ENCODE assay signal across 8 cellular contexts in the genomic region with DNA sequence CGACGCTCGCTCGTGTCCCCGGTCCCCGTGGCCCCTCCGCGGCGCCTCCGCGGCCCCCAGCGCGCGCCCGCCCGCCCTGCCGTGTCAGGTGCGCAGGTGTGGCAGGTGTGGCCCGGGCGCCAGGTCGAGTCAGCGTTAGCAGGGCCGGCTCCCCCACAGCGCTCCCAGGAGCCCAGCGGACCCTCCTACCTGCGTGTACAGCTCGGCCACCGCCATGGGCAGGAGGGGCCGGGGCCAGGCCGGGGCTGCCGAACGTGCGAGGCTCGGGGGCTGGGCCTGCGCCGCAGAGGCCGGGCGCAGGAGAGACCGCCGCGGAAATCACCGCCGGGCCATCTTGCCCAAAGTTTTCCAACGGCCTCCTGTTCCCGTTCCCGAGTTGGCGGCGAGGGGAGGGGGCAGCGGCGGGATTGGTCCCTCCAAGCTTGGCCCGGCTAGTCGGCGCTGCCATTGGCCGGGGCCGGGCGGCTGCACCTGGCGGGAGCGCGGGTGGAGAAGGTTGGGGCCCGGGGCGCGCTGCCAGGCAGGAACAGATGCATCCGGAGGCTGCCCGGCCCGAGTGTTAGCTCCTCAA. TPM values are rescaled to one million over a fixed set of nuclear protein-coding genes. Genes with fewer than 3 reads are reported as not detected.
A peak's percentile ranks its signal among the peaks of the same experiment; 100 is the strongest.
DNase-seq lines count a peak whose midpoint lies in the region; ATAC-seq and TF ChIP-seq lines count a peak whose summit lies in the region.

TSS of gene MYO5C (minus strand) at position 384 of the 571 bp plus-strand sequence. CDS start at position 216, 168 bp downstream.

- H3K27me3 ChIP-seq in ACC112 (ENCODE audit: insufficient read depth, low read length) = peaks cover 42% of the 10 kb centered on the region
- H3K27me3 ChIP-seq in kidney epithelial cell (ENCODE audit: control insufficient read depth, insufficient read depth, low read length) = no peaks in the 10 kb centered on the region
- H3K27me3 ChIP-seq in smooth muscle cell (ENCODE audit: low read depth) = peaks cover 49% of the 10 kb centered on the region

- H4K20me1 ChIP-seq in smooth muscle cell (ENCODE audit: low read depth) = no peaks in the 10 kb centered on the region

- no peaks in the 10 kb centered on the region for H3K9me3 ChIP-seq in smooth muscle cell (replicated peaks; ENCODE audit: low read depth)

- no peaks in the 10 kb centered on the region for H3F3A ChIP-seq in smooth muscle cell (ENCODE audit: low read depth)

- H3K4me3 ChIP-seq in ACC112 (ENCODE audit: low read depth, low read length) = peak within 1 kb of the TSS; percentile 71
- peak within 1 kb of the TSS; percentile 47 for H3K4me3 ChIP-seq in GM12875 (ENCODE audit: low read depth, low read length)
- peak within 1 kb of the TSS; percentile 67 for H3K4me3 ChIP-seq in kidney epithelial cell (ENCODE audit: low read depth, low read length)
- H3K4me3 ChIP-seq in smooth muscle cell = peak within 1 kb of the TSS; percentile 64

- H3K79me2 ChIP-seq in ACC112 (ENCODE audit: control insufficient read depth, insufficient read depth, low read length, unreplicated experiment) (no peaks in the 10 kb centered on the region), smooth muscle cell (ENCODE audit: low read depth) (no peaks in the 10 kb centered on the region)

- peak; percentile 83 to 89 for DNase-seq in NCI-H524 (lab: John Stamatoyannopoulos, UW)
- peak in 14 of 61 donors; percentile 17 to 95 (median 49) for DNase-seq in caudate nucleus (lab: John Stamatoyannopoulos, UW)
- DNase-seq in kidney epithelial cell (ENCODE audit: low read depth) = no peak
- no peak for DNase-seq in smooth muscle cell (lab: John Stamatoyannopoulos, UW; ENCODE audit: unreplicated experiment)

- peak within 1 kb of the TSS; percentile 35 for H2AFZ ChIP-seq in ACC112 (ENCODE audit: low read length, unreplicated experiment)
- H2AFZ ChIP-seq in smooth muscle cell (ENCODE audit: low read depth) = peak within 1 kb of the TSS; percentile 43

- ATAC-seq in GM18870 (IDR thresholded peaks at IDR 0.05; ENCODE audit: unreplicated experiment) = no peak
- no peak for ATAC-seq in HG03521 (IDR thresholded peaks at IDR 0.05; ENCODE audit: unreplicated experiment)

- no peak for TF ChIP-seq CTCF in GM12875 (IDR thresholded peaks at IDR 0.05; ENCODE audit: borderline replicate concordance, insufficient read depth, low read depth, low read length)
- no peak for TF ChIP-seq CTCF in kidney epithelial cell (IDR thresholded peaks at IDR 0.05; ENCODE audit: insufficient read depth, low read length, poor library complexity, severe bottlenecking)
- TF ChIP-seq CTCF in smooth muscle cell (IDR thresholded peaks at IDR 0.05; ENCODE audit: borderline replicate concordance, insufficient read depth, poor library complexity, severe bottlenecking) = no peak

- H3K4me2 ChIP-seq in smooth muscle cell = peak within 1 kb of the TSS; percentile 88

- H3K27ac ChIP-seq in ACC112 (ENCODE audit: low read depth, low read length) (no peak within 1 kb of the TSS), caudate nucleus (ENCODE audit: low read depth, low read length) (peak within 1 kb of the TSS; percentile 79), smooth muscle cell (ENCODE audit: low read depth) (no peak within 1 kb of the TSS)

- H3K4me1 ChIP-seq in ACC112 (ENCODE audit: control insufficient read depth, insufficient read depth, low read length, unreplicated experiment) (no peaks in the 10 kb centered on the region), smooth muscle cell (ENCODE audit: low read depth) (peaks cover 4% of the 10 kb centered on the region)

- H3K9ac ChIP-seq in smooth muscle cell (ENCODE audit: low read depth) = no peak within 1 kb of the TSS

- H3K36me3 ChIP-seq in ACC112 (ENCODE audit: insufficient read depth, low read length) (no peaks in the 10 kb centered on the region), kidney epithelial cell (ENCODE audit: control insufficient read depth, insufficient read depth, low read length) (no peaks in the 10 kb centered on the region), smooth muscle cell (ENCODE audit: low read depth) (no peaks in the 10 kb centered on the region)

- WGBS in smooth muscle cell (ENCODE audit: low lambda C conversion rate) = 1% methylated on average over 44 of the region's 65 CpGs

RNA-seq across cellular contexts. Expression of gene MYO5C, which starts in this region (rescaled TPM):
- 26.4 and 30.9 TPM in 2 replicates for total RNA-seq in kidney epithelial cell
- total RNA-seq in smooth muscle cell = 1.5 TPM in 2 replicates
- polyA plus RNA-seq in smooth muscle cell = 0.26 and 0.69 TPM in 2 replicates

Comparison
In these comparisons a context has a peak if more than half of its experiments do, and no peak if none do; other contexts are left out.
1. RNA of gene MYO5C (total RNA-seq): 26.4 to 30.9 TPM in kidney epithelial cell; 1.5 TPM in smooth muscle cell; every median in the first group is over 10 times any median in the second.
2. DNase-seq: peak in NCI-H524 (2 of 2); none in kidney epithelial cell (single experiment) and smooth muscle cell (single experiment).
3. Peak in every context shown above with its lines, with median percentiles within 50 percentile points of each other: H3K4me3 ChIP-seq.